Comparison of ENCODE assay signal across 13 cellular contexts in genomic region chr14:53999061-53999488, GRCh38. TPM values are rescaled to one million over a fixed set of nuclear protein-coding genes. Genes with fewer than 3 reads are reported as not detected.
DNase-seq lines count a peak whose midpoint lies in the region; ATAC-seq and TF ChIP-seq lines count a peak whose summit lies in the region.
"Had no signal": no experiment of that assay in that cellular context is flagged by ENCODE, and none has a peak within 500 bp of the region (broad histone marks: within the 10 kb centered on the region; RNA-seq: fewer than 3 reads in every experiment).

No MANE protein-coding gene starts in this region.

- H3K9ac ChIP-seq in fibroblast of lung (ENCODE audit: insufficient read depth, low read length) (no peak overlapping the region), trophoblast cell (ENCODE audit: low read length) (no peak overlapping the region)

- H3K14ac ChIP-seq in trophoblast cell (ENCODE audit: low read length) = no peak overlapping the region

- H3K18ac ChIP-seq in trophoblast cell (ENCODE audit: low read length) = no peak overlapping the region

- no peak overlapping the region for H3K27ac ChIP-seq in fibroblast of lung (ENCODE audit: insufficient read depth, low read length)
- H3K27ac ChIP-seq in trophoblast cell (ENCODE audit: low read depth, low read length) = no peak overlapping the region

- H3K4me2 ChIP-seq in fibroblast of lung (ENCODE audit: extremely low read depth, insufficient read depth, low read length) (no peak overlapping the region), trophoblast cell (ENCODE audit: low read length) (no peak overlapping the region)

- WGBS in trophoblast cell (ENCODE audit: extremely low coverage, insufficient coverage, insufficient read length) = no CpG with 5 or more reads among the region's 5 CpGs

- ATAC-seq in HG03520 (IDR thresholded peaks at IDR 0.05; ENCODE audit: unreplicated experiment) (no peak), HG03442 (IDR thresholded peaks at IDR 0.05; ENCODE audit: unreplicated experiment) (no peak)

- no peak overlapping the region for H3K23ac ChIP-seq in trophoblast cell (ENCODE audit: low read length)

- H3K4me1 ChIP-seq in fibroblast of lung (ENCODE audit: control insufficient read depth, extremely low read depth, insufficient read depth, low read length) (no peaks in the 10 kb centered on the region), trophoblast cell (ENCODE audit: control insufficient read depth in 1 of 2, insufficient read depth in 2 of 2, low read length in 2 of 2) (peaks cover 6 to 12% of the 10 kb centered on the region in 2 experiments)

- no peak overlapping the region for H4K8ac ChIP-seq in trophoblast cell (ENCODE audit: low read depth, low read length)

- H2BK120ac ChIP-seq in trophoblast cell (ENCODE audit: insufficient read depth, low read length, poor library complexity) = no peak overlapping the region

- no peak overlapping the region for H2AFZ ChIP-seq in fibroblast of lung (ENCODE audit: low read length)
- H2AFZ ChIP-seq in trophoblast cell (ENCODE audit: insufficient read depth, low read length, poor library complexity) = no peak overlapping the region

- no peaks in the 10 kb centered on the region for H3K79me1 ChIP-seq in trophoblast cell (ENCODE audit: low read length)

- H4K91ac ChIP-seq in trophoblast cell (ENCODE audit: low read depth, low read length) = no peak overlapping the region

- no peaks in the 10 kb centered on the region for H3K9me3 ChIP-seq in fibroblast of lung (ENCODE audit: control insufficient read depth, insufficient read depth, low read depth, low read length)
- no peaks in the 10 kb centered on the region for H3K9me3 ChIP-seq in trophoblast cell (ENCODE audit: insufficient read depth, low read depth, low read length)

- no peak overlapping the region for H3K4me3 ChIP-seq in fibroblast of lung (replicated peaks in 1 of 4; ENCODE audit: control extremely low read depth in 1 of 4, insufficient read depth in 1 of 4, low read depth in 3 of 4, low read length in 4 of 4)
- no peak overlapping the region for H3K4me3 ChIP-seq in trophoblast cell (ENCODE audit: low read depth, low read length)

- no peak overlapping the region for H2AK5ac ChIP-seq in trophoblast cell (ENCODE audit: low read length)

- H2BK12ac ChIP-seq in trophoblast cell (ENCODE audit: low read length) = no peak overlapping the region

- H3K36me3 ChIP-seq in fibroblast of lung (ENCODE audit: control insufficient read depth, insufficient read depth, low read length) (no peaks in the 10 kb centered on the region), trophoblast cell (ENCODE audit: control insufficient read depth in 1 of 2, insufficient read depth in 2 of 2, low read length in 2 of 2) (no peaks in the 10 kb centered on the region)

- DNase-seq in ELR (ENCODE audit: low read depth) (peak; percentile 23), NCI-H226 (peak; percentile 91), fibroblast of lung (ENCODE audit: low read depth in 2 of 2) (peak; percentile 15 to 96), trophoblast cell (peak; percentile 63 to 73), RKO (ENCODE audit: low spot score) (no peak), NCI-H1436 (lab: John Stamatoyannopoulos, UW) (no peak)
- DNase-seq: activated CD4-positive, alpha-beta T cell treated with anti-CD3 and anti-CD28 coated beads for 1 hour; effector CD4-positive, alpha-beta T cell; NCI-H510A treated with DMSO at 0.1 percent for 48 hours; SHP77 treated with DMSO at 0.1 percent for 48 hours; stimulated activated CD4-positive, alpha-beta T cell treated with anti-CD3 and anti-CD28 coated beads, Interleukin-1b, Interleukin-23, amount 100 ng/mL, for 48 hours had no signal

- no peaks in the 10 kb centered on the region for H3K79me2 ChIP-seq in fibroblast of lung (ENCODE audit: control insufficient read depth, insufficient read depth, low read length)
- no peaks in the 10 kb centered on the region for H3K79me2 ChIP-seq in trophoblast cell (ENCODE audit: control insufficient read depth, insufficient read depth, low read length, poor library complexity)

- H3K4ac ChIP-seq in trophoblast cell (ENCODE audit: low read depth, low read length) = no peak overlapping the region

- H4K20me1 ChIP-seq in fibroblast of lung (ENCODE audit: control insufficient read depth, extremely low read depth, insufficient read depth, low read length) = no peaks in the 10 kb centered on the region

- no peak overlapping the region for H4K12ac ChIP-seq in trophoblast cell (ENCODE audit: low read depth, low read length)

- no peaks in the 10 kb centered on the region for H3K27me3 ChIP-seq in fibroblast of lung (ENCODE audit: control insufficient read depth, insufficient read depth, low read length)
- no peaks in the 10 kb centered on the region for H3K27me3 ChIP-seq in trophoblast cell (ENCODE audit: insufficient read depth, low read length)

- H2BK5ac ChIP-seq in trophoblast cell (ENCODE audit: low read depth, low read length, poor library complexity) = no peak overlapping the region

- TF ChIP-seq CTCF in fibroblast of lung (conservative IDR thresholded peaks at IDR 0.05 in 1 of 2, IDR thresholded peaks at IDR 0.05 in 1 of 2; ENCODE audit: low read depth in 1 of 2, low read length in 2 of 2) = no peak

RNA-seq across cellular contexts. Expression of gene BMP4, which starts 42.5 kb away (rescaled TPM):
- 27.2 and 77.5 TPM in 2 replicates for total RNA-seq in fibroblast of lung
- 11.4 and 22.9 TPM in 2 replicates for polyA plus RNA-seq in fibroblast of lung
- polyA plus RNA-seq in fibroblast of lung (2012) = 17.1 and 34.4 TPM in 2 replicates
- 11.3 and 36.3 TPM in 2 replicates for polyA minus RNA-seq in fibroblast of lung (ENCODE audit: low replicate concordance)
- polyA plus RNA-seq in trophoblast cell (2013) = 16.6 and 17.9 TPM in 2 replicates

Comparison
In these comparisons a context has a peak if more than half of its experiments do, and no peak if none do; other contexts are left out.
1. DNase-seq: peak in ELR (single experiment), NCI-H226 (single experiment), fibroblast of lung (2 of 2) and trophoblast cell (2 of 2); none in RKO (single experiment) and NCI-H1436 (single experiment).